Comparison of ENCODE assay signal across 9 cellular contexts in the genomic region with DNA sequence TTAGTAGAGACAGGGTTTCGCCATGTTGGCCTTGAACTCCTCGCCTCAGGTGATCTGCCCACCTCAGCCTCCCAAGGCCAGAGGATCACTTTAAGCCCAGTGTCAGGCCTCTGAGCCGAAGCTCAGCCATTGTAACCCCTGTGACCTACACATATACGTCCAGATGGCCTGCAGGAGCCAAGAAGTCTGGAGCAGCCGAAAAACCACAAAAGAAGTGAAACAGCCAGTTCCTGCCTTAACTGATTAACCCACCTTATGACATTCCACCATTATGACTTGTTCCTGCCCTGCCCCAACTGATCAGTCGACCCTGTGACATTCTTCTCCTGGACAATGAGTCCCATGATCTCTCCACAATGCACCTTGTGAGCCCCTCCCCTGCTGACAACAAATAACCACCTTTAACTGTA. TPM values are rescaled to one million over a fixed set of nuclear protein-coding genes. Genes with fewer than 3 reads are reported as not detected.
DNase-seq lines count a peak whose midpoint lies in the region.
"Not testable (repeated sequence)": the region's sequence is repeated elsewhere in the genome, so short reads cannot be mapped to it uniquely, and the experiment has no call there.
"Had no signal": no experiment of that assay in that cellular context is flagged by ENCODE, and none has a peak within 500 bp of the region (broad histone marks: within the 10 kb centered on the region; RNA-seq: fewer than 3 reads in every experiment).

No MANE protein-coding gene starts in this region.

- peaks cover 20% of the 10 kb centered on the region for H3K27me3 Mint-ChIP-seq in activated CD4-positive, alpha-beta T cell treated with anti-CD3 and anti-CD28 coated beads, Interleukin-2, amount 10 ng/mL, durations not matched to agents 24 days and 14 days
- peaks cover 60% of the 10 kb centered on the region for H3K27me3 Mint-ChIP-seq in activated naive CD4-positive, alpha-beta T cell treated with anti-CD3 and anti-CD28 coated beads, Interleukin-2, amount 10 ng/mL, durations not matched to agents 7 days and 5 days

- H3K9ac ChIP-seq in mesendoderm (ENCODE audit: low read length) = not testable (repeated sequence)

- not testable (repeated sequence) for H3K56ac ChIP-seq in mesendoderm (ENCODE audit: low read length)

- H3K4me3 Mint-ChIP-seq in activated CD4-positive, alpha-beta T cell treated with anti-CD3 and anti-CD28 coated beads, Interleukin-2, amount 10 ng/mL, durations not matched to agents 24 days and 14 days = peak overlapping the region; percentile 93
- peak overlapping the region; percentile 53 for H3K4me3 Mint-ChIP-seq in activated naive CD4-positive, alpha-beta T cell treated with anti-CD3 and anti-CD28 coated beads, Interleukin-2, amount 10 ng/mL, durations not matched to agents 7 days and 5 days

- H3K27ac Mint-ChIP-seq in activated CD4-positive, alpha-beta T cell treated with anti-CD3 and anti-CD28 coated beads, Interleukin-2, amount 10 ng/mL, durations not matched to agents 24 days and 14 days; activated naive CD4-positive, alpha-beta T cell treated with anti-CD3 and anti-CD28 coated beads, Interleukin-2, amount 10 ng/mL, durations not matched to agents 7 days and 5 days: not testable (repeated sequence)

- peaks cover 15% of the 10 kb centered on the region for H3K4me1 Mint-ChIP-seq in activated CD4-positive, alpha-beta T cell treated with anti-CD3 and anti-CD28 coated beads, Interleukin-2, amount 10 ng/mL, durations not matched to agents 24 days and 14 days
- H3K4me1 Mint-ChIP-seq in activated naive CD4-positive, alpha-beta T cell treated with anti-CD3 and anti-CD28 coated beads, Interleukin-2, amount 10 ng/mL, durations not matched to agents 7 days and 5 days = peaks cover 28% of the 10 kb centered on the region

- not testable (repeated sequence) for H4K5ac ChIP-seq in mesendoderm (ENCODE audit: low read length)

- H3K9me3 Mint-ChIP-seq in activated CD4-positive, alpha-beta T cell treated with anti-CD3 and anti-CD28 coated beads, Interleukin-2, amount 10 ng/mL, durations not matched to agents 24 days and 14 days; activated naive CD4-positive, alpha-beta T cell treated with anti-CD3 and anti-CD28 coated beads, Interleukin-2, amount 10 ng/mL, durations not matched to agents 7 days and 5 days: not testable (repeated sequence)

- CTCF ChIA-PET in activated naive CD4-positive, alpha-beta T cell treated with anti-CD3 and anti-CD28 coated beads, Interleukin-2, amount 10 ng/mL, durations not matched to agents 7 days and 5 days (lab: Charles Lee) = interaction anchor here (0.7 to 4.3 kb wide), 3 partner anchors 18 to 65 kb away, joined by 3 to 43 read pairs (median 4); no protein-coding TSS in a partner anchor

- H4K8ac ChIP-seq in mesendoderm (ENCODE audit: low read depth, low read length) = not testable (repeated sequence)

- H3K27ac ChIP-seq in mesendoderm (ENCODE audit: low read depth, low read length) = not testable (repeated sequence)

- DNase-seq in ELR (ENCODE audit: low read depth) (peak; percentile 78), MV-4-11 (lab: John Stamatoyannopoulos, UW) (peak; percentile 43), ecto neural progenitor cell (ENCODE audit: low spot score) (peak; percentile 32), mesendoderm (peak; percentile 58), renal cortical epithelial cell (ENCODE audit: low read depth) (peak; percentile 24)
- DNase-seq in activated CD4-positive, alpha-beta T cell treated with anti-CD3 and anti-CD28 coated beads, Interleukin-2, amount 10 ng/mL, durations not matched to agents 24 days and 14 days; activated naive CD4-positive, alpha-beta T cell treated with anti-CD3 and anti-CD28 coated beads, Interleukin-2, amount 10 ng/mL, durations not matched to agents 7 days and 5 days: not testable (repeated sequence)

- not testable (repeated sequence) for H3K4me2 ChIP-seq in mesendoderm (ENCODE audit: low read length)

- not testable (repeated sequence) for H3K4me1 ChIP-seq in mesendoderm (ENCODE audit: control insufficient read depth, low read depth, low read length)

- not testable (repeated sequence) for H2BK120ac ChIP-seq in mesendoderm (ENCODE audit: low read depth, low read length)

- WGBS in mesendoderm (ENCODE audit: extremely low coverage, insufficient coverage, low lambda C conversion rate) = no CpG with 5 or more reads among the region's 6 CpGs

- H3K79me1 ChIP-seq in mesendoderm (ENCODE audit: low read length) = not testable (repeated sequence)

- not testable (repeated sequence) for H2BK5ac ChIP-seq in mesendoderm (ENCODE audit: low read length)

- H2BK15ac ChIP-seq in mesendoderm (replicated peaks; ENCODE audit: low read depth) = not testable (repeated sequence)

- not testable (repeated sequence) for H2AK5ac ChIP-seq in mesendoderm (ENCODE audit: low read length)

- H3K4me3 ChIP-seq in mesendoderm (ENCODE audit: low read length) = not testable (repeated sequence)

- not testable (repeated sequence) for H3K79me2 ChIP-seq in mesendoderm (ENCODE audit: control insufficient read depth, insufficient read depth, low read length)

- not testable (repeated sequence) for H3K23ac ChIP-seq in mesendoderm (ENCODE audit: low read length)

- H3K18ac ChIP-seq in mesendoderm (ENCODE audit: low read length) = not testable (repeated sequence)

- not testable (repeated sequence) for H3K27me3 ChIP-seq in mesendoderm (ENCODE audit: insufficient read depth, low read length, poor library complexity)

- not testable (repeated sequence) for H3K36me3 ChIP-seq in mesendoderm (ENCODE audit: control insufficient read depth, insufficient read depth, low read length)

- intact Hi-C loops in activated CD4-positive, alpha-beta T cell treated with anti-CD3 and anti-CD28 coated beads, Interleukin-2, amount 10 ng/mL, durations not matched to agents 24 days and 14 days (cut with micrococcal nuclease) = loop anchor here (5.0 kb wide), 1 partner anchor 63 kb away; no protein-coding TSS in a partner anchor

- not testable (repeated sequence) for H3K36me3 Mint-ChIP-seq in activated CD4-positive, alpha-beta T cell treated with anti-CD3 and anti-CD28 coated beads, Interleukin-2, amount 10 ng/mL, durations not matched to agents 24 days and 14 days (ENCODE audit: low read depth); activated naive CD4-positive, alpha-beta T cell treated with anti-CD3 and anti-CD28 coated beads, Interleukin-2, amount 10 ng/mL, durations not matched to agents 7 days and 5 days

- H3K4ac ChIP-seq in mesendoderm (ENCODE audit: low read depth, low read length) = not testable (repeated sequence)

RNA-seq across cellular contexts. Expression of a gene that starts 0.3 kb away (rescaled TPM):
- total RNA-seq in activated CD4-positive, alpha-beta T cell treated with anti-CD3 and anti-CD28 coated beads, Interleukin-2, amount 10 ng/mL, durations not matched to agents 24 days and 14 days = 0.21 and 0.30 TPM in 2 replicates
- 8.1 TPM for polyA plus RNA-seq in mesendoderm (2013, experiment 1 of 2)
- 8.1 TPM for polyA plus RNA-seq in mesendoderm (2013, experiment 2 of 2)
- total RNA-seq in renal cortical epithelial cell = 2.6 and 3.1 TPM in 2 replicates
- total RNA-seq: suprapubic skin, vagina had no signal

RNA-seq across cellular contexts. Expression of a gene that starts 13.9 kb away (rescaled TPM):
- 125 and 127 TPM in 2 replicates for total RNA-seq in activated CD4-positive, alpha-beta T cell treated with anti-CD3 and anti-CD28 coated beads, Interleukin-2, amount 10 ng/mL, durations not matched to agents 24 days and 14 days
- 15.9 TPM for polyA plus RNA-seq in mesendoderm (2013, experiment 1 of 2)
- polyA plus RNA-seq in mesendoderm (2013, experiment 2 of 2) = 14.8 TPM
- 5.0 and 16.3 TPM in 2 replicates for total RNA-seq in renal cortical epithelial cell

RNA-seq across cellular contexts. Expression of a gene that starts 55.7 kb away (rescaled TPM):
- 278 and 281 TPM in 2 replicates for total RNA-seq in activated CD4-positive, alpha-beta T cell treated with anti-CD3 and anti-CD28 coated beads, Interleukin-2, amount 10 ng/mL, durations not matched to agents 24 days and 14 days
- 19.6 TPM for polyA plus RNA-seq in mesendoderm (2013, experiment 1 of 2)
- polyA plus RNA-seq in mesendoderm (2013, experiment 2 of 2) = 22.3 TPM
- 30.3 and 48.8 TPM in 2 replicates for total RNA-seq in renal cortical epithelial cell
